Comparison of ENCODE assay signal across 25 cellular contexts in the genomic region with DNA sequence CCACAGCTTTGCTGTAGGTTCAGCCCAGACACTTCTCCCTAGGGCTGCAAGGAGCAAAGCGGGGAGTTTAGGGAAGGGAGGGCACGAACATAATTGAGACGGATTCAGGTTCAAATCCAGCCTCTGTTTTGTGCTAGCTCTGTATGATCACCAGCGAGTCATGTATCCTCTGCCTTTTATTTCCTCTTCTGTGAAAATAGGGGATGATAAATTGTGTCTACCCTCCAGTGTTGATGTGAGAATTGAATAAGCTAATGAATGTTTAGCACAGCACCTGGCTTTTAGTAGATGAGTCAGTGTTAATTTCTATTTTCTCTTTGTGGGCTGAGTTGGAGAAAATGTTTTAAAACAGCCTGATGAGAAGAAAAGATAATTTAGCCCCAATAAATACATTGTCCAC. TPM values are rescaled to one million over a fixed set of nuclear protein-coding genes. Genes with fewer than 3 reads are reported as not detected.
"Had no signal": no experiment of that assay in that cellular context is flagged by ENCODE, and none has a peak within 500 bp of the region (broad histone marks: within the 10 kb centered on the region; RNA-seq: fewer than 3 reads in every experiment).

No MANE protein-coding gene starts in this region.

- H3K36me3 ChIP-seq: colonic mucosa, uterus had no signal

- H3K27me3 Mint-ChIP-seq: stimulated activated naive B cell treated with anti-CD40 and anti-IgM and Interleukin-4, amounts not matched to agents 10 μg/mL and 1 μg/mL and 100 μg/mL, for 72 hours had no signal

- H3K9me3 ChIP-seq: colonic mucosa, gastrocnemius medialis, heart right ventricle, sigmoid colon, tibial artery, upper lobe of left lung, uterus had no signal

- H3K4me3 Mint-ChIP-seq: endodermal cell; natural killer cell; neural crest cell; stimulated activated naive B cell treated with anti-CD40 and anti-IgM and Interleukin-4, amounts not matched to agents 10 μg/mL and 1 μg/mL and 100 μg/mL, for 72 hours had no signal

- H3K4me3 ChIP-seq: colonic mucosa, gastrocnemius medialis, heart right ventricle, sigmoid colon, skin epidermis, tibial artery, upper lobe of left lung, uterus had no signal

- ATAC-seq: esophagus mucosa; heart right ventricle; left lobe of liver; natural killer cell; stimulated activated naive B cell treated with anti-CD40 and anti-IgM and Interleukin-4, amounts not matched to agents 10 μg/mL and 1 μg/mL and 100 μg/mL, for 72 hours had no signal

- H3K4me1 Mint-ChIP-seq: neural crest cell; stimulated activated naive B cell treated with anti-CD40 and anti-IgM and Interleukin-4, amounts not matched to agents 10 μg/mL and 1 μg/mL and 100 μg/mL, for 72 hours had no signal

- H3K4me1 ChIP-seq: colonic mucosa, tibial artery, upper lobe of left lung, uterus had no signal

- DNase-seq: colonic mucosa; effector CD4-positive, alpha-beta T cell; endodermal cell; gastrocnemius medialis; heart right ventricle; hypothalamus; kidney glomerular epithelial cell; mammary epithelial cell; natural killer cell; sigmoid colon; stimulated activated CD4-positive, alpha-beta T cell treated with anti-CD3 and anti-CD28 coated beads, Interleukin-2, amount 100 ng/mL, for 24 hours; stimulated activated CD4-positive, alpha-beta T cell treated with anti-CD3 and anti-CD28 coated beads, Interleukin-4, amount 100 ng/mL, for 4 hours; stimulated activated naive B cell treated with anti-CD40 and anti-IgM and Interleukin-4, amounts not matched to agents 10 μg/mL and 1 μg/mL and 100 μg/mL, for 72 hours; tibial artery; upper lobe of left lung; uterus had no signal

- H3K9me3 Mint-ChIP-seq: endodermal cell; natural killer cell; neural crest cell; stimulated activated naive B cell treated with anti-CD40 and anti-IgM and Interleukin-4, amounts not matched to agents 10 μg/mL and 1 μg/mL and 100 μg/mL, for 72 hours had no signal

- H3K27ac Mint-ChIP-seq: endodermal cell; natural killer cell; stimulated activated naive B cell treated with anti-CD40 and anti-IgM and Interleukin-4, amounts not matched to agents 10 μg/mL and 1 μg/mL and 100 μg/mL, for 72 hours had no signal

- H3K27me3 ChIP-seq: colonic mucosa, gastrocnemius medialis, heart right ventricle, sigmoid colon, tibial artery, upper lobe of left lung, uterus had no signal

- H3K27ac ChIP-seq: colonic mucosa, heart right ventricle, sigmoid colon, tibial artery, upper lobe of left lung, uterus had no signal

RNA-seq across cellular contexts. Expression of a gene that starts 6.2 kb away (rescaled TPM):
- total RNA-seq: colonic mucosa, dermis microvascular lymphatic vessel endothelial cell, endodermal cell, esophagus mucosa, fibroblast of lung, gastrocnemius medialis, heart right ventricle, left lobe of liver, mammary epithelial cell, mucosa of gallbladder, natural killer cell, neural crest cell, osteocyte, pulmonary artery endothelial cell, sigmoid colon, upper lobe of left lung, uterus had no signal
- polyA plus RNA-seq: fibroblast of lung, heart right ventricle, mammary epithelial cell, sigmoid colon had no signal
